Comparison of ENCODE assay signal across 14 cellular contexts in genomic region chr5:134581241-134581981, GRCh38. TPM values are rescaled to one million over a fixed set of nuclear protein-coding genes. Genes with fewer than 3 reads are reported as not detected.
DNase-seq lines count a peak whose midpoint lies in the region; ATAC-seq, FAIRE-seq and TF ChIP-seq lines count a peak whose summit lies in the region.
"Had no signal": no experiment of that assay in that cellular context is flagged by ENCODE, and none has a peak within 500 bp of the region (broad histone marks: within the 10 kb centered on the region; RNA-seq: fewer than 3 reads in every experiment).

No MANE protein-coding gene starts in this region.

- H3K36me3 ChIP-seq in adipocyte (ENCODE audit: control insufficient read depth, insufficient read depth, low read length, severe bottlenecking) (peaks cover 28% of the 10 kb centered on the region), colonic mucosa (peaks cover 11% of the 10 kb centered on the region), SJCRH30 (no peaks in the 10 kb centered on the region)

- TF ChIP-seq POLR2A in GM18505 (IDR thresholded peaks at IDR 0.05; ENCODE audit: borderline replicate concordance, extremely low read depth, insufficient read depth, insufficient read length) (peak; percentile 18), GM12891 (IDR thresholded peaks at IDR 0.05; ENCODE audit: low read depth, low read length) (no peak)

- no peak overlapping the region for H3K4me3 Mint-ChIP-seq in stimulated activated effector memory CD8-positive, alpha-beta T cell treated with anti-CD3 and anti-CD28 coated beads, Interleukin-12 subunit alpha, Interleukin-12 subunit beta, amount 100 ng/mL, for 72 hours

- peak overlapping the region; percentile 63 for H3K27ac Mint-ChIP-seq in stimulated activated effector memory CD8-positive, alpha-beta T cell treated with anti-CD3 and anti-CD28 coated beads, Interleukin-12 subunit alpha, Interleukin-12 subunit beta, amount 100 ng/mL, for 72 hours
- H3K27ac Mint-ChIP-seq: progenitor cell of endocrine pancreas had no signal

- no peaks in the 10 kb centered on the region for H3K27me3 ChIP-seq in adipocyte (replicated peaks; ENCODE audit: control insufficient read depth, insufficient read depth, low read length)
- no peaks in the 10 kb centered on the region for H3K27me3 ChIP-seq in colonic mucosa
- H3K27me3 ChIP-seq in SJCRH30: no peaks in the 10 kb centered on the region
- H3K27me3 ChIP-seq: esophagus squamous epithelium had no signal

- intact Hi-C loops in left ventricle myocardium superior (cut with micrococcal nuclease): loop anchor here (5.0 kb wide), 1 partner anchor 279 kb away; no protein-coding TSS in a partner anchor
- intact Hi-C loops in colonic mucosa (cut with DNase I): loop anchor here (10.0 kb wide), 1 partner anchor 397 kb away; no protein-coding TSS in a partner anchor

- ATAC-seq in GM18505 (IDR thresholded peaks at IDR 0.05; ENCODE audit: unreplicated experiment): no peak
- peak; percentile 80 for ATAC-seq in left ventricle myocardium superior
- no peak for ATAC-seq in stimulated activated effector memory CD8-positive, alpha-beta T cell treated with anti-CD3 and anti-CD28 coated beads, Interleukin-12 subunit alpha, Interleukin-12 subunit beta, amount 100 ng/mL, for 72 hours
- ATAC-seq: activated naive CD4-positive, alpha-beta T cell treated with anti-CD3 and anti-CD28 coated beads, Interleukin-2, amount 50 U/mL, for 72 hours had no signal

- FAIRE-seq in GM12891 (lab: Jason Lieb, UNC): no peak

- H3K4me1 ChIP-seq in adipocyte (ENCODE audit: control insufficient read depth, insufficient read depth, low read length): peaks cover 30% of the 10 kb centered on the region
- no peaks in the 10 kb centered on the region for H3K4me1 ChIP-seq in colonic mucosa
- H3K4me1 ChIP-seq in SJCRH30: no peaks in the 10 kb centered on the region

- H3K27ac ChIP-seq in colonic mucosa (no peak overlapping the region), SJCRH30 (no peak overlapping the region)

- no peaks in the 10 kb centered on the region for H3K9me3 Mint-ChIP-seq in stimulated activated effector memory CD8-positive, alpha-beta T cell treated with anti-CD3 and anti-CD28 coated beads, Interleukin-12 subunit alpha, Interleukin-12 subunit beta, amount 100 ng/mL, for 72 hours
- H3K9me3 Mint-ChIP-seq: activated naive CD4-positive, alpha-beta T cell treated with anti-CD3 and anti-CD28 coated beads, Interleukin-2, amount 50 U/mL, for 72 hours had no signal

- peaks cover 17% of the 10 kb centered on the region for H3K4me1 Mint-ChIP-seq in stimulated activated effector memory CD8-positive, alpha-beta T cell treated with anti-CD3 and anti-CD28 coated beads, Interleukin-12 subunit alpha, Interleukin-12 subunit beta, amount 100 ng/mL, for 72 hours

- no peaks in the 10 kb centered on the region for H3K9me3 ChIP-seq in adipocyte (ENCODE audit: control insufficient read depth, low read length)
- H3K9me3 ChIP-seq in colonic mucosa: no peaks in the 10 kb centered on the region
- H3K9me3 ChIP-seq in SJCRH30 (replicated peaks): no peaks in the 10 kb centered on the region
- H3K9me3 ChIP-seq: esophagus squamous epithelium had no signal

- DNase-seq in adipocyte (ENCODE audit: low read depth) (no peak), left ventricle myocardium superior (peak; percentile 72), NCI-H748 (lab: John Stamatoyannopoulos, UW; ENCODE audit: unreplicated experiment) (no peak), colonic mucosa (no peak), SJCRH30 (no peak), GM12891 (ENCODE audit: insufficient read length, low spot score) (no peak)
- no peak for DNase-seq in stimulated activated effector memory CD8-positive, alpha-beta T cell treated with anti-CD3 and anti-CD28 coated beads, Interleukin-12 subunit alpha, Interleukin-12 subunit beta, amount 100 ng/mL, for 72 hours (ENCODE audit: low spot score in 2 of 2)
- DNase-seq: COR-L47; esophagus squamous epithelium; NCI-H1436; stimulated activated CD4-positive, alpha-beta T cell treated with anti-CD3 and anti-CD28 coated beads, Interleukin-2, amount 100 ng/mL, for 24 hours had no signal

- TF ChIP-seq CTCF in colonic mucosa (IDR thresholded peaks at IDR 0.05): no peak

- H3K9ac ChIP-seq in adipocyte (ENCODE audit: low read length): peak overlapping the region; percentile 0
- H3K9ac ChIP-seq in colonic mucosa (ENCODE audit: low read depth in 2 of 2, low read length in 2 of 2): no peak overlapping the region

- peaks cover 56% of the 10 kb centered on the region for H3K36me3 Mint-ChIP-seq in stimulated activated effector memory CD8-positive, alpha-beta T cell treated with anti-CD3 and anti-CD28 coated beads, Interleukin-12 subunit alpha, Interleukin-12 subunit beta, amount 100 ng/mL, for 72 hours

- no peak overlapping the region for H3K4me3 ChIP-seq in adipocyte (ENCODE audit: low read length)
- no peak overlapping the region for H3K4me3 ChIP-seq in colonic mucosa
- H3K4me3 ChIP-seq in SJCRH30: no peak overlapping the region
- H3K4me3 ChIP-seq: esophagus squamous epithelium had no signal

TF ChIP-seq in GM12891, 5 proteins besides CTCF, POLR2A, EP300 and RAD21:
- no peak for TF ChIP-seq PAX5 (IDR thresholded peaks at IDR 0.05; ENCODE audit: insufficient read depth, low read length, severe bottlenecking)
- no peak for TF ChIP-seq POU2F2 (IDR thresholded peaks at IDR 0.05; ENCODE audit: low read depth, low read length)
- TF ChIP-seq TAF1 (IDR thresholded peaks at IDR 0.05; ENCODE audit: low read depth, low read length): no peak
- no peak for TF ChIP-seq POLR2AphosphoS5 (IDR thresholded peaks at IDR 0.05; ENCODE audit: low read depth, low read length)
- no peak for TF ChIP-seq SPI1 (IDR thresholded peaks at IDR 0.05; ENCODE audit: low read depth, low read length)

RNA-seq across cellular contexts. Expression of gene SAR1B, which starts 51.2 kb away (rescaled TPM):
- 84.7 TPM for total RNA-seq in left ventricle myocardium superior
- total RNA-seq in colonic mucosa: 100 to 1,000 TPM in 1 of 2 donors, 10 to 100 TPM in 1; 85.0 to 106 TPM
- total RNA-seq in SJCRH30 (2014; rRNA removed; shearing (Covaris generic)): 48.9 and 66.7 TPM in 2 replicates
- 22.7 TPM for polyA plus RNA-seq in GM12891 (2012; ENCODE audit: low read depth, missing spikeins)

RNA-seq across cellular contexts. Expression of gene JADE2, which starts 55.9 kb away (rescaled TPM):
- total RNA-seq in left ventricle myocardium superior (28.7 TPM), colonic mucosa (10 to 100 TPM; 24.1 to 33.3 TPM)
- total RNA-seq in SJCRH30 (2014; rRNA removed; shearing (Covaris generic)): 0.71 and 1.6 TPM in 2 replicates
- 19.6 TPM for polyA plus RNA-seq in GM12891 (2012; ENCODE audit: low read depth, missing spikeins)
